Comparison of ENCODE assay signal across 1 cellular context in the genomic region with DNA sequence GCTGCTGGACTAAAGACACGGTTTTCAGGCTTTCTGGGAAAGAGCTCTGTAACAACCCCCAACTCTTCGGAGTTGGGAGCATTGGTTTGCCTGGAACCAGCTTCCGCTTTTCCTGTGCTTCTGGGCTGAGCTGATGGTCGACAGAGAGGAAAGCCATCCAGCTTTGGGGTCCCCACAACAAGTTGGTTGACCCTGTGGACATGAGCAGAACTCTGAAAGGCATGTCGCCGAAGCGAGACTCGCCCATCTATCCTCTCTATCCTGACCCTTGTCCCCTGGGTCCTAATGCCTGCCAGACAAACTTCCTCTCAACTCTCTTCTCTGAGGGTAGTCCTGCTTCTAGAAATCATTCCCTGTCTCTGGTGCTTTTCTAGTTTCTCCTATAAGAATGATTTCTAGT.
TF ChIP-seq lines count a peak whose summit lies in the region.

No MANE protein-coding gene starts in this region.

TF ChIP-seq in K562, 482 proteins besides CTCF, POLR2A, EP300 and RAD21 (continued from another document and continues in another):
- TF ChIP-seq, protein P1, sequence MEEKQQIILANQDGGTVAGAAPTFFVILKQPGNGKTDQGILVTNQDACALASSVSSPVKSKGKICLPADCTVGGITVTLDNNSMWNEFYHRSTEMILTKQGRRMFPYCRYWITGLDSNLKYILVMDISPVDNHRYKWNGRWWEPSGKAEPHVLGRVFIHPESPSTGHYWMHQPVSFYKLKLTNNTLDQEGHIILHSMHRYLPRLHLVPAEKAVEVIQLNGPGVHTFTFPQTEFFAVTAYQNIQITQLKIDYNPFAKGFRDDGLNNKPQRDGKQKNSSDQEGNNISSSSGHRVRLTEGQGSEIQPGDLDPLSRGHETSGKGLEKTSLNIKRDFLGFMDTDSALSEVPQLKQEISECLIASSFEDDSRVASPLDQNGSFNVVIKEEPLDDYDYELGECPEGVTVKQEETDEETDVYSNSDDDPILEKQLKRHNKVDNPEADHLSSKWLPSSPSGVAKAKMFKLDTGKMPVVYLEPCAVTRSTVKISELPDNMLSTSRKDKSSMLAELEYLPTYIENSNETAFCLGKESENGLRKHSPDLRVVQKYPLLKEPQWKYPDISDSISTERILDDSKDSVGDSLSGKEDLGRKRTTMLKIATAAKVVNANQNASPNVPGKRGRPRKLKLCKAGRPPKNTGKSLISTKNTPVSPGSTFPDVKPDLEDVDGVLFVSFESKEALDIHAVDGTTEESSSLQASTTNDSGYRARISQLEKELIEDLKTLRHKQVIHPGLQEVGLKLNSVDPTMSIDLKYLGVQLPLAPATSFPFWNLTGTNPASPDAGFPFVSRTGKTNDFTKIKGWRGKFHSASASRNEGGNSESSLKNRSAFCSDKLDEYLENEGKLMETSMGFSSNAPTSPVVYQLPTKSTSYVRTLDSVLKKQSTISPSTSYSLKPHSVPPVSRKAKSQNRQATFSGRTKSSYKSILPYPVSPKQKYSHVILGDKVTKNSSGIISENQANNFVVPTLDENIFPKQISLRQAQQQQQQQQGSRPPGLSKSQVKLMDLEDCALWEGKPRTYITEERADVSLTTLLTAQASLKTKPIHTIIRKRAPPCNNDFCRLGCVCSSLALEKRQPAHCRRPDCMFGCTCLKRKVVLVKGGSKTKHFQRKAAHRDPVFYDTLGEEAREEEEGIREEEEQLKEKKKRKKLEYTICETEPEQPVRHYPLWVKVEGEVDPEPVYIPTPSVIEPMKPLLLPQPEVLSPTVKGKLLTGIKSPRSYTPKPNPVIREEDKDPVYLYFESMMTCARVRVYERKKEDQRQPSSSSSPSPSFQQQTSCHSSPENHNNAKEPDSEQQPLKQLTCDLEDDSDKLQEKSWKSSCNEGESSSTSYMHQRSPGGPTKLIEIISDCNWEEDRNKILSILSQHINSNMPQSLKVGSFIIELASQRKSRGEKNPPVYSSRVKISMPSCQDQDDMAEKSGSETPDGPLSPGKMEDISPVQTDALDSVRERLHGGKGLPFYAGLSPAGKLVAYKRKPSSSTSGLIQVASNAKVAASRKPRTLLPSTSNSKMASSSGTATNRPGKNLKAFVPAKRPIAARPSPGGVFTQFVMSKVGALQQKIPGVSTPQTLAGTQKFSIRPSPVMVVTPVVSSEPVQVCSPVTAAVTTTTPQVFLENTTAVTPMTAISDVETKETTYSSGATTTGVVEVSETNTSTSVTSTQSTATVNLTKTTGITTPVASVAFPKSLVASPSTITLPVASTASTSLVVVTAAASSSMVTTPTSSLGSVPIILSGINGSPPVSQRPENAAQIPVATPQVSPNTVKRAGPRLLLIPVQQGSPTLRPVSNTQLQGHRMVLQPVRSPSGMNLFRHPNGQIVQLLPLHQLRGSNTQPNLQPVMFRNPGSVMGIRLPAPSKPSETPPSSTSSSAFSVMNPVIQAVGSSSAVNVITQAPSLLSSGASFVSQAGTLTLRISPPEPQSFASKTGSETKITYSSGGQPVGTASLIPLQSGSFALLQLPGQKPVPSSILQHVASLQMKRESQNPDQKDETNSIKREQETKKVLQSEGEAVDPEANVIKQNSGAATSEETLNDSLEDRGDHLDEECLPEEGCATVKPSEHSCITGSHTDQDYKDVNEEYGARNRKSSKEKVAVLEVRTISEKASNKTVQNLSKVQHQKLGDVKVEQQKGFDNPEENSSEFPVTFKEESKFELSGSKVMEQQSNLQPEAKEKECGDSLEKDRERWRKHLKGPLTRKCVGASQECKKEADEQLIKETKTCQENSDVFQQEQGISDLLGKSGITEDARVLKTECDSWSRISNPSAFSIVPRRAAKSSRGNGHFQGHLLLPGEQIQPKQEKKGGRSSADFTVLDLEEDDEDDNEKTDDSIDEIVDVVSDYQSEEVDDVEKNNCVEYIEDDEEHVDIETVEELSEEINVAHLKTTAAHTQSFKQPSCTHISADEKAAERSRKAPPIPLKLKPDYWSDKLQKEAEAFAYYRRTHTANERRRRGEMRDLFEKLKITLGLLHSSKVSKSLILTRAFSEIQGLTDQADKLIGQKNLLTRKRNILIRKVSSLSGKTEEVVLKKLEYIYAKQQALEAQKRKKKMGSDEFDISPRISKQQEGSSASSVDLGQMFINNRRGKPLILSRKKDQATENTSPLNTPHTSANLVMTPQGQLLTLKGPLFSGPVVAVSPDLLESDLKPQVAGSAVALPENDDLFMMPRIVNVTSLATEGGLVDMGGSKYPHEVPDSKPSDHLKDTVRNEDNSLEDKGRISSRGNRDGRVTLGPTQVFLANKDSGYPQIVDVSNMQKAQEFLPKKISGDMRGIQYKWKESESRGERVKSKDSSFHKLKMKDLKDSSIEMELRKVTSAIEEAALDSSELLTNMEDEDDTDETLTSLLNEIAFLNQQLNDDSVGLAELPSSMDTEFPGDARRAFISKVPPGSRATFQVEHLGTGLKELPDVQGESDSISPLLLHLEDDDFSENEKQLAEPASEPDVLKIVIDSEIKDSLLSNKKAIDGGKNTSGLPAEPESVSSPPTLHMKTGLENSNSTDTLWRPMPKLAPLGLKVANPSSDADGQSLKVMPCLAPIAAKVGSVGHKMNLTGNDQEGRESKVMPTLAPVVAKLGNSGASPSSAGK (IDR thresholded peaks at IDR 0.05): peak; percentile 39; the same call in 1 of the 2 replicates
- TF ChIP-seq, protein P2, sequence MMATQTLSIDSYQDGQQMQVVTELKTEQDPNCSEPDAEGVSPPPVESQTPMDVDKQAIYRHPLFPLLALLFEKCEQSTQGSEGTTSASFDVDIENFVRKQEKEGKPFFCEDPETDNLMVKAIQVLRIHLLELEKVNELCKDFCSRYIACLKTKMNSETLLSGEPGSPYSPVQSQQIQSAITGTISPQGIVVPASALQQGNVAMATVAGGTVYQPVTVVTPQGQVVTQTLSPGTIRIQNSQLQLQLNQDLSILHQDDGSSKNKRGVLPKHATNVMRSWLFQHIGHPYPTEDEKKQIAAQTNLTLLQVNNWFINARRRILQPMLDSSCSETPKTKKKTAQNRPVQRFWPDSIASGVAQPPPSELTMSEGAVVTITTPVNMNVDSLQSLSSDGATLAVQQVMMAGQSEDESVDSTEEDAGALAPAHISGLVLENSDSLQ (IDR thresholded peaks at IDR 0.05): no peak
- TF ChIP-seq STAT5A (IDR thresholded peaks at IDR 0.05; ENCODE audit: borderline replicate concordance, low read length): no peak
- TF ChIP-seq, protein P3, sequence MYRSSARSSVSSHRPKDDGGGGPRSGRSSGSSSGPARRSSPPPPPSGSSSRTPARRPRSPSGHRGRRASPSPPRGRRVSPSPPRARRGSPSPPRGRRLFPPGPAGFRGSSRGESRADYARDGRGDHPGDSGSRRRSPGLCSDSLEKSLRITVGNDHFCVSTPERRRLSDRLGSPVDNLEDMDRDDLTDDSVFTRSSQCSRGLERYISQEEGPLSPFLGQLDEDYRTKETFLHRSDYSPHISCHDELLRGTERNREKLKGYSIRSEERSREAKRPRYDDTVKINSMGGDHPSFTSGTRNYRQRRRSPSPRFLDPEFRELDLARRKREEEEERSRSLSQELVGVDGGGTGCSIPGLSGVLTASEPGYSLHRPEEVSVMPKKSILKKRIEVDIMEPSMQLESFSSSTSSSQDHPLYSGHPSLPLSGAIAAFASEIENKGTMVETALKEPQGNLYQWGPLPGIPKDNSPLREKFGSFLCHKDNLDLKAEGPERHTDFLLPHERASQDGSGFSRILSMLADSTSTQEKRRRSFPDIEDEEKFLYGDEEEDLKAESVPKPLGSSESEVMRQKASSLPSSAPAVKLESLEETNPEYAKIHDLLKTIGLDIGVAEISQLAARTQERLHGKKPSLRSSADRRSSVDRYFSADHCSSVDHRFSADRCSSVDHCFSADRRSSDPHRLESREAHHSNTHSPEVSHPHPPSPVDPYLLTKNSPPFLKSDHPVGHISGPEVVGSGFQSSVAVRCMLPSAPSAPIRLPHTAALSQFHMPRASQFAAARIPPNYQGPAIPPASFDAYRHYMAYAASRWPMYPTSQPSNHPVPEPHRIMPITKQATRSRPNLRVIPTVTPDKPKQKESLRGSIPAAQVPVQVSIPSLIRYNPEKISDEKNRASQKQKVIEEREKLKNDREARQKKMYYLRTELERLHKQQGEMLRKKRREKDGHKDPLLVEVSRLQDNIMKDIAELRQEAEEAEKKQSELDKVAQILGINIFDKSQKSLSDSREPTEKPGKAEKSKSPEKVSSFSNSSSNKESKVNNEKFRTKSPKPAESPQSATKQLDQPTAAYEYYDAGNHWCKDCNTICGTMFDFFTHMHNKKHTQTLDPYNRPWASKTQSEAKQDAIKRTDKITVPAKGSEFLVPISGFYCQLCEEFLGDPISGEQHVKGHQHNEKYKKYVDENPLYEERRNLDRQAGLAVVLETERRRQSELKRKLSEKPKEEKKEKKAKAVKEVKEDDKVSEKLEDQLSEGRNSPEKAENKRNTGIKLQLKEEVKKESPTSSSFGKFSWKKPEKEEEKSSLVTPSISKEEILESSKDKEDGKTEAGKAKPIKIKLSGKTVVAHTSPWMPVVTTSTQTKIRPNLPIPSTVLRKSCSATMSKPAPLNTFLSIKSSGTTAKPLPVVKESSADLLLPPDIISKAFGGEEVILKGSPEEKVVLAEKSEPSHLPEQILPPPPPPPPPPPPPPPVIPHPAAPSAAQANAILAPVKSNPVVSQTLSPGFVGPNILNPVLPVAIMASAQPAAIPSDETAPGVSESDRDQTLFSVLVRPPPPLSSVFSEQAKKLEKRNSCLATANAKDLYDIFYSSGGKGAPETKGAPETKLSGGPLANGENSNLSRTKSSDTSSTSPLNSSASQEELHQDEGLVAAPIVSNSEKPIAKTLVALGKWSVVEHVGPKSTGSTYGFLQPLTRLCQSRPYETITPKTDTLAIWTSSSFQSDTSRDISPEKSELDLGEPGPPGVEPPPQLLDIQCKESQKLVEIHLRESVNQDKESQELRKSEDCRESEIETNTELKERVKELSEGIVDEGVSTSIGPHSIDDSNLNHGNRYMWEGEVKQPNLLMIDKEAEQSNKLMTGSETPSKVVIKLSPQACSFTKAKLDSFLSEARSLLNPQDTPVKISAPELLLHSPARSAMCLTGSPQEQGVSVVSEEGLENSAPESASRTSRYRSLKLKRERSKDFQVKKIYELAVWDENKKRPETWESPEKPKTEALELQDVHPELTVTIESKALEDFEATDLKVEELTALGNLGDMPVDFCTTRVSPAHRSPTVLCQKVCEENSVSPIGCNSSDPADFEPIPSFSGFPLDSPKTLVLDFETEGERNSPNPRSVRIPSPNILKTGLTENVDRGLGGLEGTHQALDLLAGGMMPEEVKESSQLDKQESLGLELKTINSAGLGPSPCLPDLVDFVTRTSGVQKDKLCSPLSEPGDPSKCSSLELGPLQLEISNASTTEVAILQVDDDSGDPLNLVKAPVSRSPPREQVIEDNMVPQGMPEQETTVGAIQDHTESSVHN (IDR thresholded peaks at IDR 0.05; ENCODE audit: borderline replicate concordance in 1 of 2, low read depth in 1 of 2): no peak
- no peak for TF ChIP-seq CBX8 (IDR thresholded peaks at IDR 0.05; ENCODE audit: borderline replicate concordance, extremely low read depth, low read depth, low read length, poor library complexity, severe bottlenecking)
- no peak for TF ChIP-seq ARID2 (IDR thresholded peaks at IDR 0.05)
- TF ChIP-seq ERF (CRISPR knock-in tag; IDR thresholded peaks at IDR 0.05): no peak
- TF ChIP-seq NONO (IDR thresholded peaks at IDR 0.05; ENCODE audit: low read depth in 2 of 2, low read length in 1 of 2): no peak
- TF ChIP-seq MAFG (tag; conservative IDR thresholded peaks at IDR 0.05): no peak
- no peak for TF ChIP-seq NBN (IDR thresholded peaks at IDR 0.05; ENCODE audit: low read depth)
- TF ChIP-seq, protein P4, sequence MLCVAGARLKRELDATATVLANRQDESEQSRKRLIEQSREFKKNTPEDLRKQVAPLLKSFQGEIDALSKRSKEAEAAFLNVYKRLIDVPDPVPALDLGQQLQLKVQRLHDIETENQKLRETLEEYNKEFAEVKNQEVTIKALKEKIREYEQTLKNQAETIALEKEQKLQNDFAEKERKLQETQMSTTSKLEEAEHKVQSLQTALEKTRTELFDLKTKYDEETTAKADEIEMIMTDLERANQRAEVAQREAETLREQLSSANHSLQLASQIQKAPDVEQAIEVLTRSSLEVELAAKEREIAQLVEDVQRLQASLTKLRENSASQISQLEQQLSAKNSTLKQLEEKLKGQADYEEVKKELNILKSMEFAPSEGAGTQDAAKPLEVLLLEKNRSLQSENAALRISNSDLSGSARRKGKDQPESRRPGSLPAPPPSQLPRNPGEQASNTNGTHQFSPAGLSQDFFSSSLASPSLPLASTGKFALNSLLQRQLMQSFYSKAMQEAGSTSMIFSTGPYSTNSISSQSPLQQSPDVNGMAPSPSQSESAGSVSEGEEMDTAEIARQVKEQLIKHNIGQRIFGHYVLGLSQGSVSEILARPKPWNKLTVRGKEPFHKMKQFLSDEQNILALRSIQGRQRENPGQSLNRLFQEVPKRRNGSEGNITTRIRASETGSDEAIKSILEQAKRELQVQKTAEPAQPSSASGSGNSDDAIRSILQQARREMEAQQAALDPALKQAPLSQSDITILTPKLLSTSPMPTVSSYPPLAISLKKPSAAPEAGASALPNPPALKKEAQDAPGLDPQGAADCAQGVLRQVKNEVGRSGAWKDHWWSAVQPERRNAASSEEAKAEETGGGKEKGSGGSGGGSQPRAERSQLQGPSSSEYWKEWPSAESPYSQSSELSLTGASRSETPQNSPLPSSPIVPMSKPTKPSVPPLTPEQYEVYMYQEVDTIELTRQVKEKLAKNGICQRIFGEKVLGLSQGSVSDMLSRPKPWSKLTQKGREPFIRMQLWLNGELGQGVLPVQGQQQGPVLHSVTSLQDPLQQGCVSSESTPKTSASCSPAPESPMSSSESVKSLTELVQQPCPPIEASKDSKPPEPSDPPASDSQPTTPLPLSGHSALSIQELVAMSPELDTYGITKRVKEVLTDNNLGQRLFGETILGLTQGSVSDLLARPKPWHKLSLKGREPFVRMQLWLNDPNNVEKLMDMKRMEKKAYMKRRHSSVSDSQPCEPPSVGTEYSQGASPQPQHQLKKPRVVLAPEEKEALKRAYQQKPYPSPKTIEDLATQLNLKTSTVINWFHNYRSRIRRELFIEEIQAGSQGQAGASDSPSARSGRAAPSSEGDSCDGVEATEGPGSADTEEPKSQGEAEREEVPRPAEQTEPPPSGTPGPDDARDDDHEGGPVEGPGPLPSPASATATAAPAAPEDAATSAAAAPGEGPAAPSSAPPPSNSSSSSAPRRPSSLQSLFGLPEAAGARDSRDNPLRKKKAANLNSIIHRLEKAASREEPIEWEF (CRISPR knock-in tag; IDR thresholded peaks at IDR 0.05): no peak
- TF ChIP-seq RBBP5 (IDR thresholded peaks at IDR 0.05; ENCODE audit: borderline replicate concordance, insufficient read depth, low read length, poor library complexity, severe bottlenecking): no peak
- TF ChIP-seq KAT2B (IDR thresholded peaks at IDR 0.05; ENCODE audit: low read depth, low read length): no peak
- TF ChIP-seq L3MBTL2 (IDR thresholded peaks at IDR 0.05): peak; percentile 24; the same call in 1 of the 2 replicates
- no peak for TF ChIP-seq ASH1L (IDR thresholded peaks at IDR 0.05; ENCODE audit: borderline replicate concordance, low read depth, partially characterized antibody)
- no peak for TF ChIP-seq ZNF143 (CRISPR knock-in tag; IDR thresholded peaks at IDR 0.05)
- TF ChIP-seq HMGN3 (IDR thresholded peaks at IDR 0.05; ENCODE audit: borderline replicate concordance, extremely low read depth, insufficient read length, low read depth, low read length): no peak
- no peak for TF ChIP-seq PCBP1 (IDR thresholded peaks at IDR 0.05; ENCODE audit: low read depth, low read length, poor library complexity, severe bottlenecking)
- TF ChIP-seq MTA3 (IDR thresholded peaks at IDR 0.05; ENCODE audit: borderline replicate concordance): no peak
- TF ChIP-seq SPI1 (IDR thresholded peaks at IDR 0.05; ENCODE audit: borderline replicate concordance, low read depth, low read length): peak; percentile 29; the same call in 1 of the 2 replicates
- TF ChIP-seq SAP30 (IDR thresholded peaks at IDR 0.05; ENCODE audit: borderline replicate concordance, insufficient read depth, low read depth, low read length, poor library complexity, severe bottlenecking): no peak
